ENCODE assay signal across 8 cellular contexts in the genomic region with DNA sequence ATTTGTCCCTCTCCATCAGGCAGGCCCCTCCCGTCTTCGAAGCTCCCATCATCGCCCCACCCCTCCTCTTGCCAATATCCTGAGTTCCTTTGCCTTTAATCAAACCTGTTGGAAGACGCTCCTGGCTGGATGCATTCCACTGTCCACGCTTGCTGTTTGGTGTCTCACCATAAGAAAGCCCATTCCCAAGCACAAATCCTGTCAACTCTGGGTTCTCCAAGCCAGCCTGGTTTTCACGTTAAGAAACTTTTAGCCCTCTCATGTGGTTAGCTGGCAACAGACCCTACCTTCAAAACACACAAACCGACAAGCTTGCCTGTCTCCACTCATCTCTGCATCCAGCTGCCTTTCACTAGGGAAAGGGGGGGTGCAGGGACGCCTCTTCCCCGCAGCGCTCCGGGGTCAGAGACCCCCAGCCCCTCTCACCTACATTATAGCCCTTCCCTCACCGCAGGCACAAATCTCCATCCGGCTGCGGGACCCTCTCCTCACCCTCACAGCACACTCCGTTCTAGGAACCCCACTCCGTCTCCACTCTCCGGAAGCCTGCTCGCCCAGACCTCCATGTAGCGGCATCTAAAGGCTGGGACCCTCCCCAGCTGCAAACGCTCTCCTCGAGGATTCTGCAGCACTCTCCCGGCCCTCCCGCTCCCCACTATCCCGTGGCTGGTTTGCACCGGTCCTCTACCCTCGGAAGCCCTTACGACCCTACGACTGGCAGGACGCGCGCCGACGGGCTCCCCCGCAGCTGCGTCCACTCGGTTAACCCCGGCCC. TPM values are rescaled to one million over a fixed set of nuclear protein-coding genes. Genes with fewer than 3 reads are reported as not detected.
DNase-seq lines count a peak whose midpoint lies in the region; FAIRE-seq and TF ChIP-seq lines count a peak whose summit lies in the region.

No MANE protein-coding gene starts in this region.

- H4K20me1 ChIP-seq in OCI-LY1 (ENCODE audit: insufficient read depth, low read length), result no peaks in the 10 kb centered on the region

- H3K36me3 ChIP-seq in OCI-LY1 (ENCODE audit: insufficient read depth, low read length), result no peaks in the 10 kb centered on the region
- H3K36me3 ChIP-seq in duodenal mucosa (ENCODE audit: control insufficient read depth in 1 of 2, insufficient read depth in 2 of 2, low read length in 2 of 2), result peaks cover 6 to 8% of the 10 kb centered on the region in 2 donors
- H3K36me3 ChIP-seq in muscle layer of colon (ENCODE audit: insufficient read depth, low read length), result no peaks in the 10 kb centered on the region

- no peak overlapping the region for H2AFZ ChIP-seq in OCI-LY1 (ENCODE audit: low read length)

- H3K4me2 ChIP-seq in OCI-LY1 (ENCODE audit: low read length), result peak overlapping the region; percentile 83

- H3K4me1 ChIP-seq in OCI-LY1 (ENCODE audit: insufficient read depth, low read length, severe bottlenecking) (peaks cover 33% of the 10 kb centered on the region), duodenal mucosa (ENCODE audit: control insufficient read depth in 1 of 2, insufficient read depth in 2 of 2, low read length in 2 of 2) (peaks cover 38 to 43% of the 10 kb centered on the region in 2 donors), muscle layer of colon (ENCODE audit: insufficient read depth, low read length) (peaks cover 34% of the 10 kb centered on the region)

- H3K4me3 ChIP-seq in OCI-LY1 (ENCODE audit: low read depth, low read length, poor library complexity, severe bottlenecking), result peak overlapping the region; percentile 77
- H3K4me3 ChIP-seq in duodenal mucosa (ENCODE audit: low read depth in 1 of 2, low read length in 2 of 2), result peak overlapping the region; percentile 93 to 95
- H3K4me3 ChIP-seq in muscle layer of colon (ENCODE audit: low read depth in 1 of 2, low read length in 2 of 2), result peak overlapping the region; percentile 89 to 93

- H3K27me3 ChIP-seq in OCI-LY1 (ENCODE audit: insufficient read depth, low read length), result no peaks in the 10 kb centered on the region
- no peaks in the 10 kb centered on the region for H3K27me3 ChIP-seq in duodenal mucosa (ENCODE audit: control insufficient read depth in 1 of 2, insufficient read depth in 2 of 2, low read length in 2 of 2)
- H3K27me3 ChIP-seq in muscle layer of colon (ENCODE audit: control insufficient read depth in 1 of 2, insufficient read depth in 2 of 2, low read length in 2 of 2), result no peaks in the 10 kb centered on the region

- H3K27ac ChIP-seq in OCI-LY1 (ENCODE audit: low read depth, low read length, poor library complexity, severe bottlenecking) (peak overlapping the region; percentile 18), duodenal mucosa (ENCODE audit: low read depth, low read length) (no peak overlapping the region), muscle layer of colon (ENCODE audit: low read depth, low read length) (peak overlapping the region; percentile 87)

- FAIRE-seq in frontal cortex (lab: Jason Lieb, UNC), result no peak

- H3K9me2 ChIP-seq in OCI-LY1 (ENCODE audit: low read depth, low read length), result no peaks in the 10 kb centered on the region

- no peaks in the 10 kb centered on the region for H3F3A ChIP-seq in OCI-LY1 (ENCODE audit: insufficient read depth, low read length)

- H3K79me2 ChIP-seq in OCI-LY1 (ENCODE audit: insufficient read depth, low read length), result no peaks in the 10 kb centered on the region

- TF ChIP-seq CTCF in OCI-LY1 (IDR thresholded peaks at IDR 0.05; ENCODE audit: low read length), result no peak
- TF ChIP-seq CTCF in GM10266 (IDR thresholded peaks at IDR 0.05; ENCODE audit: control insufficient read depth, insufficient read depth, low read depth, missing control alignments), result no peak

- H3K9ac ChIP-seq in OCI-LY1 (ENCODE audit: low read length), result peak overlapping the region; percentile 75
- peak overlapping the region; percentile 81 to 90 for H3K9ac ChIP-seq in duodenal mucosa (ENCODE audit: low read depth in 1 of 2, low read length in 2 of 2)
- peak overlapping the region; percentile 54 for H3K9ac ChIP-seq in muscle layer of colon (ENCODE audit: low read length)

- DNase-seq in DMS53 (lab: John Stamatoyannopoulos, UW) (peak; percentile 27), DMS53 treated with DMSO at 0.1 percent for 48 hours (lab: John Stamatoyannopoulos, UW; ENCODE audit: unreplicated experiment) (no peak), GM10266 (ENCODE audit: extremely low spot score) (no peak), NCI-H187 treated with DMSO at 0.1 percent for 48 hours (lab: John Stamatoyannopoulos, UW) (no peak), frontal cortex (ENCODE audit: low spot score in 2 of 2) (no peak)

- H3K9me3 ChIP-seq in OCI-LY1 (ENCODE audit: low read length) (no peaks in the 10 kb centered on the region), duodenal mucosa (ENCODE audit: control insufficient read depth in 1 of 2, low read length in 2 of 2) (no peaks in the 10 kb centered on the region), muscle layer of colon (ENCODE audit: low read length) (no peaks in the 10 kb centered on the region)

RNA-seq across cellular contexts. Expression of a gene that starts 1.0 kb away (rescaled TPM):
- total RNA-seq in frontal cortex, result 20.4 TPM

RNA-seq across cellular contexts. Expression of a gene that starts 1.0 kb away (rescaled TPM):
- total RNA-seq in frontal cortex, result 3.7 TPM

RNA-seq across cellular contexts. Expression of a gene that starts 46.9 kb away (rescaled TPM):
- 2.4 TPM for total RNA-seq in frontal cortex

RNA-seq across cellular contexts. Expression of a gene that starts 54.7 kb away (rescaled TPM):
- total RNA-seq in frontal cortex, result 111 TPM

RNA-seq across cellular contexts. Expression of a gene that starts 54.7 kb away (rescaled TPM):
- under 0.01 TPM for total RNA-seq in frontal cortex
